In the genomic region with DNA sequence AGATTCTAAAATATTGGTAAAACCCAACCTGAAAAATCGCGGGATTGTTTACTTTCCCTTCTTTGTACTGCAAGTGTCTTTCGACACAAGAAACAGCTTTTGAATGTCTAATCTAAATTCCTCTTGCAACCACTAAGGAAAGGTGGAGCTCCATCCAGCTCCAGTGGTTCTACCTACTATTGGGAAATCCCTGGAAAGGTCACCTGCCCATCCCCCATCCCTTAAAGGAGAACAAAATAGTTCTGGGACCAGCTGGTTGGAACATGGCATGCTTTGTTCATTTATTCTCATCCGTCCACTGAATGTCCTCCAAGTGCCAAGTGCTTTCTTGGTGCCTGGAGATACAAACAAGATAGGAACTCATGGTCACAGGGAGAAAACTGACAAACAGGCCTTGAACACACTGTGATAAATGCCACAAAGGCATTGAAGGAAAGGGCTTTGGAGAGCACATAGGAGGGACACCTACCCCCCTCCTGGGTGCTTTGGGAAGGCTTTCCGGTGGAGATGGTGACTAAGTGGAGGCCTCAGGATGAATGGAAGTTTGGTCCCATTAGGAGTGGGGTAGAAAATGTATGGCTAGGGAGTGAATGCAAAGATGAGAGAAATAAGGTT, we compare ENCODE assay signal across 8 cellular contexts. TPM values are rescaled to one million over a fixed set of nuclear protein-coding genes. Genes with fewer than 3 reads are reported as not detected.
A peak's percentile ranks its signal among the peaks of the same experiment; 100 is the strongest.
DNase-seq lines count a peak whose midpoint lies in the region; ATAC-seq and TF ChIP-seq lines count a peak whose summit lies in the region.

No MANE protein-coding gene starts in this region.

- H3K27me3 ChIP-seq in cardiac muscle cell (no peaks in the 10 kb centered on the region), adipocyte (replicated peaks; ENCODE audit: control insufficient read depth, insufficient read depth, low read length) (no peaks in the 10 kb centered on the region), tibial artery (no peaks in the 10 kb centered on the region)

- H3K4me1 ChIP-seq in cardiac muscle cell (ENCODE audit: low read depth) (peaks cover 11% of the 10 kb centered on the region), adipocyte (ENCODE audit: control insufficient read depth, insufficient read depth, low read length) (peaks cover 10% of the 10 kb centered on the region), tibial artery (peaks cover 0 to 11% (median 9%) of the 10 kb centered on the region in 4 donors)

- intact Hi-C loops in left ventricle myocardium superior (cut with micrococcal nuclease), result loop anchor here (10.0 kb wide), 2 partner anchors 508 to 698 kb away; no protein-coding TSS in a partner anchor
- intact Hi-C loops in left colon (cut with DNase I, micrococcal nuclease), result loop anchor here in 1 of 2 donors (10.0 kb wide), 2 partner anchors 218 to 478 kb away; no protein-coding TSS in a partner anchor
- intact Hi-C loops in tibial artery (cut with DNase I; ENCODE audit: low total_unique reads), result loop anchor here (10.0 kb wide), 3 partner anchors 158 to 598 kb away; no protein-coding TSS in a partner anchor

- in situ Hi-C loops in KBM-7 (cut with MboI; ENCODE audit: low pct_unique_long_range_greater_than_20kb, low sequenced_read_pairs), result loop anchor here (25.0 kb wide), 3 partner anchors 261 to 1061 kb away; no protein-coding TSS in a partner anchor

- no peak for ATAC-seq in left ventricle myocardium superior
- peak; percentile 12 for ATAC-seq in left colon
- no peak for ATAC-seq in GM19324 (IDR thresholded peaks at IDR 0.05; ENCODE audit: low FRiP score, unreplicated experiment)
- ATAC-seq in HG02759 (IDR thresholded peaks at IDR 0.05; ENCODE audit: unreplicated experiment), result no peak

- TF ChIP-seq CTCF in cardiac muscle cell (IDR thresholded peaks at IDR 0.05; ENCODE audit: low read depth, low read length) (no peak), tibial artery (IDR thresholded peaks at IDR 0.05) (no peak)

- peak overlapping the region; percentile 99 for H3K4me3 ChIP-seq in cardiac muscle cell
- peak overlapping the region; percentile 91 for H3K4me3 ChIP-seq in adipocyte (ENCODE audit: low read length)
- H3K4me3 ChIP-seq in tibial artery, result peak overlapping the region; percentile 74 to 89

- DNase-seq in cardiac muscle cell (ENCODE audit: low read depth in 1 of 2, low spot score in 1 of 2) (peak; percentile 50 to 78), left ventricle myocardium superior (no peak), adipocyte (ENCODE audit: low read depth) (peak; percentile 39), left colon (peak; percentile 56 to 68), tibial artery (peak; percentile 57 to 79), KBM-7 (no peak)

- H3K9me3 ChIP-seq in cardiac muscle cell (ENCODE audit: low read depth), result no peaks in the 10 kb centered on the region
- no peaks in the 10 kb centered on the region for H3K9me3 ChIP-seq in adipocyte (ENCODE audit: control insufficient read depth, low read length)
- H3K9me3 ChIP-seq in tibial artery, result no peaks in the 10 kb centered on the region

- H3K36me3 ChIP-seq in cardiac muscle cell, result peaks cover 22% of the 10 kb centered on the region
- H3K36me3 ChIP-seq in adipocyte (ENCODE audit: control insufficient read depth, insufficient read depth, low read length, severe bottlenecking), result peaks cover 12% of the 10 kb centered on the region
- peaks cover 11 to 21% (median 17%) of the 10 kb centered on the region in 3 donors for H3K36me3 ChIP-seq in tibial artery

- H3K27ac ChIP-seq in cardiac muscle cell (peak overlapping the region; percentile 97), tibial artery (peak overlapping the region; percentile 89 to 95)

- H3K9ac ChIP-seq in adipocyte (ENCODE audit: low read length), result peak overlapping the region; percentile 98

RNA-seq across cellular contexts. Expression of a gene that starts 2.3 kb away (rescaled TPM):
- total RNA-seq in cardiac muscle cell, result 334 and 513 TPM in 2 replicates
- 34.9 and 76.6 TPM in 2 replicates for polyA plus RNA-seq in cardiac muscle cell
- 172 TPM for total RNA-seq in left ventricle myocardium superior
- total RNA-seq in left colon, result 100 to 1,000 TPM in 1 of 2 donors, 10 to 100 TPM in 1; 75.0 to 109 TPM

Comparison
In these comparisons a context has a peak if more than half of its experiments do, and no peak if none do; other contexts are left out.
1. DNase-seq: peak in cardiac muscle cell (2 of 2), adipocyte (single experiment), left colon (2 of 2) and tibial artery (2 of 2); none in left ventricle myocardium superior (single experiment) and KBM-7 (single experiment).
2. Peak in every context shown above with its lines, with median percentiles within 50 percentile points of each other: H3K4me3 ChIP-seq.